ENCODE assay signal across 5 cellular contexts in genomic region chr21:10388625-10389024, GRCh38.
DNase-seq lines count a peak whose midpoint lies in the region; ATAC-seq and TF ChIP-seq lines count a peak whose summit lies in the region.
"Not testable (repeated sequence)": the region's sequence is repeated elsewhere in the genome, so short reads cannot be mapped to it uniquely, and the experiment has no call there.

No MANE protein-coding gene starts in this region.

- not testable (repeated sequence) for H3K9me3 Mint-ChIP-seq in H9

- not testable (repeated sequence) for H3K4me1 ChIP-seq in H9 (ENCODE audit: insufficient read depth, low read length); lower lobe of right lung; upper lobe of right lung

- H2BK20ac ChIP-seq in H9 (ENCODE audit: low read depth, low read length, poor library complexity, severe bottlenecking) = not testable (repeated sequence)

- H3K9me3 ChIP-seq in H9 (ENCODE audit: control insufficient read depth, low read depth, low read length) (peaks cover 85% of the 10 kb centered on the region), lower lobe of right lung (peaks cover 38% of the 10 kb centered on the region)
- not testable (repeated sequence) for H3K9me3 ChIP-seq in upper lobe of right lung

- H2BK120ac ChIP-seq in H9 (ENCODE audit: low read depth, low read length, poor library complexity, severe bottlenecking) = not testable (repeated sequence)

- H3K14ac ChIP-seq in H9 (ENCODE audit: insufficient read depth, low read length) = not testable (repeated sequence)

- H3K27ac Mint-ChIP-seq in H9 = not testable (repeated sequence)

- not testable (repeated sequence) for H4K8ac ChIP-seq in H9 (replicated peaks; ENCODE audit: insufficient read length, low read depth, low read length)

- not testable (repeated sequence) for H3K27me3 Mint-ChIP-seq in H9 (ENCODE audit: low read depth)

- not testable (repeated sequence) for H3K18ac ChIP-seq in H9 (ENCODE audit: insufficient read length, low read depth, low read length)

- not testable (repeated sequence) for H2AK5ac ChIP-seq in H9 (ENCODE audit: insufficient read length, low read length)

- not testable (repeated sequence) for H3K23me2 ChIP-seq in H9 (ENCODE audit: insufficient read length, low read depth, low read length, poor library complexity, severe bottlenecking)

- H2BK12ac ChIP-seq in H9 (ENCODE audit: insufficient read length, low read depth, low read length) = not testable (repeated sequence)

- TF ChIP-seq CTCF in H9 (conservative IDR thresholded peaks at IDR 0.05); lower lobe of right lung (IDR thresholded peaks at IDR 0.05); upper lobe of right lung (IDR thresholded peaks at IDR 0.05): not testable (repeated sequence)

- H3K79me1 ChIP-seq in H9 (ENCODE audit: insufficient read depth, low read depth, low read length, poor library complexity, severe bottlenecking) = not testable (repeated sequence)

- not testable (repeated sequence) for H3T11ph ChIP-seq in H9 (ENCODE audit: low read length)

- H3K4me3 ChIP-seq in lower lobe of right lung, upper lobe of right lung: not testable (repeated sequence)

- H4K20me1 ChIP-seq in H9 (ENCODE audit: control insufficient read depth, insufficient read depth, insufficient read length) = not testable (repeated sequence)

- not testable (repeated sequence) for H4K91ac ChIP-seq in H9 (ENCODE audit: insufficient read length, low read depth, low read length)

- not testable (repeated sequence) for H3K27ac ChIP-seq in H9 (ENCODE audit: insufficient read length, low read depth, low read length); lower lobe of right lung; upper lobe of right lung

- not testable (repeated sequence) for H3K56ac ChIP-seq in H9 (ENCODE audit: insufficient read length, low read depth, low read length)

- DNase-seq in H9 (peak; percentile 10), ecto neural progenitor cell (ENCODE audit: low spot score) (peak; percentile 9), lower lobe of right lung (peak; percentile 27), mesenteric fat pad (ENCODE audit: low spot score) (peak; percentile 85), upper lobe of right lung (peak; percentile 57)

- not testable (repeated sequence) for H3K27me3 ChIP-seq in H9 (ENCODE audit: insufficient read depth, low read length); lower lobe of right lung (ENCODE audit: low read depth); upper lobe of right lung

- not testable (repeated sequence) for H3K4me1 Mint-ChIP-seq in H9

- not testable (repeated sequence) for H3K4me3 Mint-ChIP-seq in H9

- H2AFZ ChIP-seq in H9 (ENCODE audit: low read length) = not testable (repeated sequence)

- ATAC-seq in lower lobe of right lung, upper lobe of right lung: not testable (repeated sequence)

- H2BK5ac ChIP-seq in H9 (ENCODE audit: insufficient read length, low read length) = not testable (repeated sequence)

- H2BK15ac ChIP-seq in H9 (ENCODE audit: low read depth, low read length) = not testable (repeated sequence)

- not testable (repeated sequence) for H4K5ac ChIP-seq in H9 (ENCODE audit: insufficient read length, low read depth, low read length)

- H3K23ac ChIP-seq in H9 (ENCODE audit: insufficient read length, low read depth, low read length) = not testable (repeated sequence)

- H3K9ac ChIP-seq in H9 (ENCODE audit: extremely low read depth, insufficient read length, low read length) = not testable (repeated sequence)

- not testable (repeated sequence) for H3K4me2 ChIP-seq in H9 (ENCODE audit: insufficient read depth, insufficient read length, low read length)

- no CpG with 5 or more reads among the region's 9 CpGs for WGBS in H9 (ENCODE audit: extremely low coverage, insufficient read length, low lambda C conversion rate)

- intact Hi-C loops in lower lobe of right lung (cut with DNase I); upper lobe of right lung (cut with DNase I): not testable (repeated sequence)

- H3K36me3 Mint-ChIP-seq in H9 (ENCODE audit: insufficient read depth in 1 of 3, low read depth in 3 of 3) = not testable (repeated sequence)

- H3K36me3 ChIP-seq in lower lobe of right lung, upper lobe of right lung: not testable (repeated sequence)

- H3K79me2 ChIP-seq in H9 (ENCODE audit: insufficient read depth, low read length) = not testable (repeated sequence)

- H3K4ac ChIP-seq in H9 (ENCODE audit: low read depth, low read length) = not testable (repeated sequence)

Comparison
In these comparisons a context has a peak if more than half of its experiments do, and no peak if none do; other contexts are left out.
1. DNase-seq: peak in every context shown above with its lines; median percentile 85 in mesenteric fat pad; 57 in upper lobe of right lung; 27 in lower lobe of right lung; 10 in H9; 9 in ecto neural progenitor cell.